In the genomic region with DNA sequence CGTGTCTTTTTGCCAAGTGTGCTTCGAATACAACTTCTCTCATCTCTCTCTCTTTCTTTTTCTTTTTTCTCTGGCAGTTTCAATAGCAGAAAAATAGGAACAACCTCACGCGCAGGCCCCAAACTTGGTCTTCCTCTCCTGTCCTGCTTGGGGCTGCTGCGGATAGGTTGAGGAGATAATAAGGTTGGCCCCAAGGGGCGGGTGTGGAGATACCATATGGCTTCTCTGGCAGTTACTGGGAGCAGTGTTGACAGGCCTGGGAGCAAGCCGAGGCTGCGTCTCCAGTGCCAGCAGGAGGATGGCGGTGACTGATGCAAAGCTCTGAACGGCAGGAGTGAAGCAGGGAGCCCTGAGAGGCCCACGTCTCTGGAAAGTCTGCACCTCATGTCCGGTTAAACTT, we compare ENCODE assay signal across 23 cellular contexts.
DNase-seq lines count a peak whose midpoint lies in the region; ATAC-seq and TF ChIP-seq lines count a peak whose summit lies in the region.
"Had no signal": no experiment of that assay in that cellular context is flagged by ENCODE, and none has a peak within 500 bp of the region (broad histone marks: within the 10 kb centered on the region; RNA-seq: fewer than 3 reads in every experiment).

No MANE protein-coding gene starts in this region.

- peaks cover 0 to 5% of the 10 kb centered on the region in 2 donors for H3K4me1 ChIP-seq in right atrium auricular region
- H3K4me1 ChIP-seq: neural progenitor cell, uterus had no signal

- no peaks in the 10 kb centered on the region for H3K36me3 ChIP-seq in right atrium auricular region
- H3K36me3 ChIP-seq: neural progenitor cell, uterus had no signal

- no peaks in the 10 kb centered on the region for H3K9me3 ChIP-seq in right atrium auricular region
- H3K9me3 ChIP-seq: uterus had no signal

- ATAC-seq in HG02885 (IDR thresholded peaks at IDR 0.05; ENCODE audit: poor library complexity, unreplicated experiment) (no peak), HG02588 (IDR thresholded peaks at IDR 0.05; ENCODE audit: unreplicated experiment) (no peak)
- ATAC-seq: activated CD4-positive, alpha-beta T cell treated with anti-CD3 and anti-CD28 coated beads for 36 hours; activated T-cell treated with anti-CD3 and anti-CD28 coated beads, Interleukin-2, amount 50 U/mL, for 72 hours; GM12878; left lobe of liver had no signal

- TF ChIP-seq CTCF in right atrium auricular region (IDR thresholded peaks at IDR 0.05) (no peak), GM13977 (IDR thresholded peaks at IDR 0.05; ENCODE audit: extremely low read depth, insufficient read depth, missing control alignments) (no peak)

- H3K27ac ChIP-seq in right atrium auricular region, result peak overlapping the region in 1 of 2 donors; percentile 12
- H3K27ac ChIP-seq: C4-2B, neural progenitor cell, uterus had no signal

- H3K4me3 ChIP-seq in right atrium auricular region, result no peak overlapping the region
- H3K4me3 ChIP-seq: GM12878, neural progenitor cell, uterus had no signal

- DNase-seq in D341Med (ENCODE audit: low spot score), result peak; percentile 45
- DNase-seq in NCI-H446 treated with DMSO at 0.1 percent for 48 hours (lab: John Stamatoyannopoulos, UW), result peak; percentile 92
- DNase-seq in cerebellum (ENCODE audit: low spot score), result peak; percentile 88
- DNase-seq in right atrium auricular region (ENCODE audit: low spot score), result peak; percentile 62
- DNase-seq in NCI-H510A (lab: John Stamatoyannopoulos, UW), result no peak
- no peak for DNase-seq in GM13977 (ENCODE audit: low spot score)
- DNase-seq: activated CD4-positive, alpha-beta T cell treated with anti-CD3 and anti-CD28 coated beads for 36 hours; activated naive CD4-positive, alpha-beta T cell treated with anti-CD3 and anti-CD28 coated beads, Interleukin-2, amount 50 U/mL, for 16 hours; activated T-cell treated with anti-CD3 and anti-CD28 coated beads, Interleukin-2, amount 50 U/mL, for 72 hours; aorta; GF-D8; H7; NCI-H1092; NCI-H526 treated with DMSO at 0.1 percent for 48 hours; small intestine; stimulated activated CD4-positive, alpha-beta T cell treated with anti-CD3 and anti-CD28 coated beads, Interleukin-2, amount 100 ng/mL, for 48 hours; uterus had no signal

- in situ Hi-C loops in GM13977 (cut with MboI; ENCODE audit: low pct_unique_long_range_greater_than_20kb, low sequenced_read_pairs, unreplicated experiment), result no loop called here

- no peaks in the 10 kb centered on the region for H3K27me3 ChIP-seq in right atrium auricular region
- H3K27me3 ChIP-seq: neural progenitor cell, uterus had no signal

Comparison
In these comparisons a context has a peak if more than half of its experiments do, and no peak if none do; other contexts are left out.
1. DNase-seq: peak in D341Med (single experiment), NCI-H446 treated with DMSO at 0.1 percent for 48 hours (single experiment), cerebellum (single experiment) and right atrium auricular region (single experiment); none in NCI-H510A (single experiment) and GM13977 (single experiment).